Comparison of ENCODE assay signal across 1 cellular context in the genomic region with DNA sequence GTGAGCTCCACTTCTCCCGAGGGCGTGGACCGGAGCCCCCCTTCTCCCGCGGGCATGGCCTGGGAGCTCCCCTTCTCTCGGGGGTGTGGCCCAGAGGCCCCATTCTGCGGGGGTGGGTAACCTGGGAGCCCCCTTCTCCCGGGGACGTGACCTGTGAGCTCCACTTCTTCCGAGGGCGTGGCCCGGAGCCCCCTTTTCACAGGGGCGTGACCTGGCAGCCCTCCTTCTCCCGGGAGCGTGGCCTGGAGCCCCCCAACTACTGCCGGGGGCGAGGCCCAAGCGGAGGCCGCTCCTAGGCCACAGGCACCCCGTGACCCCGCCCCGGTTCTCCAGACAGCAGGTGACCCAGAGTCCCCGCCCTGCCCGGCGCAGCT.
TF ChIP-seq lines count a peak whose summit lies in the region.

No MANE protein-coding gene starts in this region.

TF ChIP-seq in HepG2, 621 proteins besides CTCF, POLR2A, EP300 and RAD21 (continues in another document):
- no peak for TF ChIP-seq HNF4G (IDR thresholded peaks at IDR 0.05; ENCODE audit: borderline replicate concordance, low read depth, low read length)
- no peak for TF ChIP-seq HNF4G (CRISPR knock-in tag; IDR thresholded peaks at IDR 0.05; ENCODE audit: borderline replicate concordance, low read depth)
- TF ChIP-seq, protein P1, sequence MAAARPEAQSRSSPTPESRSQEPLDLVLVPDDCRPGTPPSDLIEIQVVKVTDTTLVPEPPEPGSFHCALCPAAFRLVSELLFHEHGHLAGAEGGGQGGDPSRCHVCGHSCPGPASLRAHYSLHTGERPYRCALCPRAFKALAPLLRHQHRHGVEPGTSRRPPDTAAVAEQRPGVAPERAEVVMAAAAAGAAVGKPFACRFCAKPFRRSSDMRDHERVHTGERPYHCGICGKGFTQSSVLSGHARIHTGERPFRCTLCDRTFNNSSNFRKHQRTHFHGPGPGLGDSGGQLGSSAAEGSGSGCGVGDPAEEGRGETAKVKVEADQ (CRISPR knock-in tag; IDR thresholded peaks at IDR 0.05; ENCODE audit: borderline replicate concordance) = peak; percentile 26; the same call in 1 of the 2 replicates
- TF ChIP-seq HDAC1 (CRISPR knock-in tag; IDR thresholded peaks at IDR 0.05) = no peak
- peak; percentile 68; the same call in 1 of the 2 replicates for TF ChIP-seq NCOA1 (CRISPR knock-in tag; IDR thresholded peaks at IDR 0.05)
- 0 out of 2 replicates have a peak, but pooled peaks have one; percentile 23 for TF ChIP-seq ZNF33B (CRISPR knock-in tag; IDR thresholded peaks at IDR 0.05)
- no peak for TF ChIP-seq ZNF792 (CRISPR knock-in tag; IDR thresholded peaks at IDR 0.05)
- no peak for TF ChIP-seq ZNF232 (CRISPR knock-in tag; IDR thresholded peaks at IDR 0.05; ENCODE audit: borderline replicate concordance)
- no peak for TF ChIP-seq DMAP1 (CRISPR knock-in tag; IDR thresholded peaks at IDR 0.05)
- TF ChIP-seq ZNF513 (CRISPR knock-in tag; conservative IDR thresholded peaks at IDR 0.05) = no peak
- TF ChIP-seq ERF (CRISPR knock-in tag; IDR thresholded peaks at IDR 0.05) = no peak
- TF ChIP-seq, protein P2, sequence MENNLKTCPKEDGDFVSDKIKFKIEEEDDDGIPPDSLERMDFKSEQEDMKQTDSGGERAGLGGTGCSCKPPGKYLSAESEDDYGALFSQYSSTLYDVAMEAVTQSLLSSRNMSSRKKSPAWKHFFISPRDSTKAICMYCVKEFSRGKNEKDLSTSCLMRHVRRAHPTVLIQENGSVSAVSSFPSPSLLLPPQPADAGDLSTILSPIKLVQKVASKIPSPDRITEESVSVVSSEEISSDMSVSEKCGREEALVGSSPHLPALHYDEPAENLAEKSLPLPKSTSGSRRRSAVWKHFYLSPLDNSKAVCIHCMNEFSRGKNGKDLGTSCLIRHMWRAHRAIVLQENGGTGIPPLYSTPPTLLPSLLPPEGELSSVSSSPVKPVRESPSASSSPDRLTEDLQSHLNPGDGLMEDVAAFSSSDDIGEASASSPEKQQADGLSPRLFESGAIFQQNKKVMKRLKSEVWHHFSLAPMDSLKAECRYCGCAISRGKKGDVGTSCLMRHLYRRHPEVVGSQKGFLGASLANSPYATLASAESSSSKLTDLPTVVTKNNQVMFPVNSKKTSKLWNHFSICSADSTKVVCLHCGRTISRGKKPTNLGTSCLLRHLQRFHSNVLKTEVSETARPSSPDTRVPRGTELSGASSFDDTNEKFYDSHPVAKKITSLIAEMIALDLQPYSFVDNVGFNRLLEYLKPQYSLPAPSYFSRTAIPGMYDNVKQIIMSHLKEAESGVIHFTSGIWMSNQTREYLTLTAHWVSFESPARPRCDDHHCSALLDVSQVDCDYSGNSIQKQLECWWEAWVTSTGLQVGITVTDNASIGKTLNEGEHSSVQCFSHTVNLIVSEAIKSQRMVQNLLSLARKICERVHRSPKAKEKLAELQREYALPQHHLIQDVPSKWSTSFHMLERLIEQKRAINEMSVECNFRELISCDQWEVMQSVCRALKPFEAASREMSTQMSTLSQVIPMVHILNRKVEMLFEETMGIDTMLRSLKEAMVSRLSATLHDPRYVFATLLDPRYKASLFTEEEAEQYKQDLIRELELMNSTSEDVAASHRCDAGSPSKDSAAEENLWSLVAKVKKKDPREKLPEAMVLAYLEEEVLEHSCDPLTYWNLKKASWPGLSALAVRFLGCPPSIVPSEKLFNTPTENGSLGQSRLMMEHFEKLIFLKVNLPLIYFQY (CRISPR knock-in tag; IDR thresholded peaks at IDR 0.05; ENCODE audit: borderline replicate concordance) = no peak
- TF ChIP-seq ZNF337 (CRISPR knock-in tag; IDR thresholded peaks at IDR 0.05; ENCODE audit: borderline replicate concordance, low read depth) = peak; percentile 64; the same call in 1 of the 2 replicates
- TF ChIP-seq, protein P3, sequence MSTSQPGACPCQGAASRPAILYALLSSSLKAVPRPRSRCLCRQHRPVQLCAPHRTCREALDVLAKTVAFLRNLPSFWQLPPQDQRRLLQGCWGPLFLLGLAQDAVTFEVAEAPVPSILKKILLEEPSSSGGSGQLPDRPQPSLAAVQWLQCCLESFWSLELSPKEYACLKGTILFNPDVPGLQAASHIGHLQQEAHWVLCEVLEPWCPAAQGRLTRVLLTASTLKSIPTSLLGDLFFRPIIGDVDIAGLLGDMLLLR (CRISPR knock-in tag; IDR thresholded peaks at IDR 0.05) = no peak
- TF ChIP-seq ZKSCAN1 (IDR thresholded peaks at IDR 0.05; ENCODE audit: low read length) = no peak
- TF ChIP-seq RBFOX2 (IDR thresholded peaks at IDR 0.05; ENCODE audit: low read depth, low read length) = no peak
- no peak for TF ChIP-seq ZNF484 (CRISPR knock-in tag; IDR thresholded peaks at IDR 0.05; ENCODE audit: borderline replicate concordance, low read depth)
- TF ChIP-seq, protein P4, sequence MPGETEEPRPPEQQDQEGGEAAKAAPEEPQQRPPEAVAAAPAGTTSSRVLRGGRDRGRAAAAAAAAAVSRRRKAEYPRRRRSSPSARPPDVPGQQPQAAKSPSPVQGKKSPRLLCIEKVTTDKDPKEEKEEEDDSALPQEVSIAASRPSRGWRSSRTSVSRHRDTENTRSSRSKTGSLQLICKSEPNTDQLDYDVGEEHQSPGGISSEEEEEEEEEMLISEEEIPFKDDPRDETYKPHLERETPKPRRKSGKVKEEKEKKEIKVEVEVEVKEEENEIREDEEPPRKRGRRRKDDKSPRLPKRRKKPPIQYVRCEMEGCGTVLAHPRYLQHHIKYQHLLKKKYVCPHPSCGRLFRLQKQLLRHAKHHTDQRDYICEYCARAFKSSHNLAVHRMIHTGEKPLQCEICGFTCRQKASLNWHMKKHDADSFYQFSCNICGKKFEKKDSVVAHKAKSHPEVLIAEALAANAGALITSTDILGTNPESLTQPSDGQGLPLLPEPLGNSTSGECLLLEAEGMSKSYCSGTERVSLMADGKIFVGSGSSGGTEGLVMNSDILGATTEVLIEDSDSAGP (CRISPR knock-in tag; IDR thresholded peaks at IDR 0.05; ENCODE audit: borderline replicate concordance) = no peak; the same call in 1 of the 2 replicates
- no peak for TF ChIP-seq JARID2 (CRISPR knock-in tag; IDR thresholded peaks at IDR 0.05; ENCODE audit: insufficient replicate concordance)
- no peak for TF ChIP-seq ZNF512 (CRISPR knock-in tag; IDR thresholded peaks at IDR 0.05)
- TF ChIP-seq XRCC5 (optimal IDR thresholded peaks at IDR 0.05; ENCODE audit: low read length) = no peak
- TF ChIP-seq HNRNPL (IDR thresholded peaks at IDR 0.05; ENCODE audit: low read depth, low read length) = no peak
- TF ChIP-seq, protein P5, sequence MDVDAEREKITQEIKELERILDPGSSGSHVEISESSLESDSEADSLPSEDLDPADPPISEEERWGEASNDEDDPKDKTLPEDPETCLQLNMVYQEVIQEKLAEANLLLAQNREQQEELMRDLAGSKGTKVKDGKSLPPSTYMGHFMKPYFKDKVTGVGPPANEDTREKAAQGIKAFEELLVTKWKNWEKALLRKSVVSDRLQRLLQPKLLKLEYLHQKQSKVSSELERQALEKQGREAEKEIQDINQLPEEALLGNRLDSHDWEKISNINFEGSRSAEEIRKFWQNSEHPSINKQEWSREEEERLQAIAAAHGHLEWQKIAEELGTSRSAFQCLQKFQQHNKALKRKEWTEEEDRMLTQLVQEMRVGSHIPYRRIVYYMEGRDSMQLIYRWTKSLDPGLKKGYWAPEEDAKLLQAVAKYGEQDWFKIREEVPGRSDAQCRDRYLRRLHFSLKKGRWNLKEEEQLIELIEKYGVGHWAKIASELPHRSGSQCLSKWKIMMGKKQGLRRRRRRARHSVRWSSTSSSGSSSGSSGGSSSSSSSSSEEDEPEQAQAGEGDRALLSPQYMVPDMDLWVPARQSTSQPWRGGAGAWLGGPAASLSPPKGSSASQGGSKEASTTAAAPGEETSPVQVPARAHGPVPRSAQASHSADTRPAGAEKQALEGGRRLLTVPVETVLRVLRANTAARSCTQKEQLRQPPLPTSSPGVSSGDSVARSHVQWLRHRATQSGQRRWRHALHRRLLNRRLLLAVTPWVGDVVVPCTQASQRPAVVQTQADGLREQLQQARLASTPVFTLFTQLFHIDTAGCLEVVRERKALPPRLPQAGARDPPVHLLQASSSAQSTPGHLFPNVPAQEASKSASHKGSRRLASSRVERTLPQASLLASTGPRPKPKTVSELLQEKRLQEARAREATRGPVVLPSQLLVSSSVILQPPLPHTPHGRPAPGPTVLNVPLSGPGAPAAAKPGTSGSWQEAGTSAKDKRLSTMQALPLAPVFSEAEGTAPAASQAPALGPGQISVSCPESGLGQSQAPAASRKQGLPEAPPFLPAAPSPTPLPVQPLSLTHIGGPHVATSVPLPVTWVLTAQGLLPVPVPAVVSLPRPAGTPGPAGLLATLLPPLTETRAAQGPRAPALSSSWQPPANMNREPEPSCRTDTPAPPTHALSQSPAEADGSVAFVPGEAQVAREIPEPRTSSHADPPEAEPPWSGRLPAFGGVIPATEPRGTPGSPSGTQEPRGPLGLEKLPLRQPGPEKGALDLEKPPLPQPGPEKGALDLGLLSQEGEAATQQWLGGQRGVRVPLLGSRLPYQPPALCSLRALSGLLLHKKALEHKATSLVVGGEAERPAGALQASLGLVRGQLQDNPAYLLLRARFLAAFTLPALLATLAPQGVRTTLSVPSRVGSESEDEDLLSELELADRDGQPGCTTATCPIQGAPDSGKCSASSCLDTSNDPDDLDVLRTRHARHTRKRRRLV (CRISPR knock-in tag; IDR thresholded peaks at IDR 0.05) = no peak
- TF ChIP-seq ZNF550 (CRISPR knock-in tag; IDR thresholded peaks at IDR 0.05; ENCODE audit: borderline replicate concordance) = no peak
- TF ChIP-seq BATF2 (CRISPR knock-in tag; IDR thresholded peaks at IDR 0.05) = no peak
- TF ChIP-seq HNRNPK (IDR thresholded peaks at IDR 0.05; ENCODE audit: low read depth, low read length, poor library complexity, severe bottlenecking) = no peak
- TF ChIP-seq ZZZ3 (CRISPR knock-in tag; IDR thresholded peaks at IDR 0.05; ENCODE audit: borderline replicate concordance) = no peak
- no peak for TF ChIP-seq NFIC (IDR thresholded peaks at IDR 0.05; ENCODE audit: low read length)
- TF ChIP-seq ZNF879 (CRISPR knock-in tag; IDR thresholded peaks at IDR 0.05) = no peak
- no peak for TF ChIP-seq NFE2L2 (IDR thresholded peaks at IDR 0.05; ENCODE audit: low read length)
- TF ChIP-seq ZNF572 (CRISPR knock-in tag; IDR thresholded peaks at IDR 0.05) = no peak
- TF ChIP-seq PREB (CRISPR knock-in tag; IDR thresholded peaks at IDR 0.05) = no peak
- TF ChIP-seq ZSCAN9 (CRISPR knock-in tag; IDR thresholded peaks at IDR 0.05; ENCODE audit: borderline replicate concordance) = no peak
- TF ChIP-seq KDM3A (CRISPR knock-in tag; IDR thresholded peaks at IDR 0.05; ENCODE audit: low read depth) = peak; percentile 24; the same call in 1 of the 2 replicates
- TF ChIP-seq HINFP (CRISPR knock-in tag; IDR thresholded peaks at IDR 0.05; ENCODE audit: low read depth) = no peak
- TF ChIP-seq ARNT (IDR thresholded peaks at IDR 0.05) = no peak
- TF ChIP-seq SAFB2 (CRISPR knock-in tag; IDR thresholded peaks at IDR 0.05; ENCODE audit: borderline replicate concordance, low read depth) = no peak; the same call in 1 of the 2 replicates
- 0 out of 2 replicates have a peak, but pooled peaks have one; percentile 86 for TF ChIP-seq GLI4 (CRISPR knock-in tag; IDR thresholded peaks at IDR 0.05; ENCODE audit: borderline replicate concordance)
